8 cellular contexts compared by ENCODE assay signal in genomic region chr7:66682350-66683093, GRCh38.
DNase-seq lines count a peak whose midpoint lies in the region; ATAC-seq and TF ChIP-seq lines count a peak whose summit lies in the region.

No MANE protein-coding gene starts in this region.

- H3K36me3 Mint-ChIP-seq in stimulated activated effector memory CD8-positive, alpha-beta T cell treated with anti-CD3 and anti-CD28 coated beads, Interleukin-12 subunit alpha, Interleukin-12 subunit beta, amount 100 ng/mL, for 72 hours = peaks cover 17% of the 10 kb centered on the region

- H4K20me1 ChIP-seq in DND-41 (ENCODE audit: insufficient read depth, low read length) = no peaks in the 10 kb centered on the region

- H3K79me2 ChIP-seq in DND-41 (ENCODE audit: insufficient read depth, low read length) = peaks cover 68% of the 10 kb centered on the region

- peak overlapping the region; percentile 84 for H3K27ac ChIP-seq in DND-41 (ENCODE audit: low read length)
- H3K27ac ChIP-seq in HUES48 (ENCODE audit: low read depth, low read length) = peak overlapping the region; percentile 95
- H3K27ac ChIP-seq in angular gyrus (ENCODE audit: low read depth, low read length) = peak overlapping the region; percentile 79

- H3K4me3 ChIP-seq in DND-41 (ENCODE audit: low read depth in 1 of 2, low read length in 2 of 2) = peak overlapping the region; percentile 83 to 94
- H3K4me3 ChIP-seq in HUES48 (ENCODE audit: low read depth, low read length) = peak overlapping the region; percentile 89
- peak overlapping the region; percentile 91 for H3K4me3 ChIP-seq in iPS-18c (ENCODE audit: insufficient read depth, low read depth, low read length)

- H3K9ac ChIP-seq in DND-41 (ENCODE audit: low read depth, low read length) (peak overlapping the region; percentile 83), HUES48 (ENCODE audit: low read depth, low read length) (peak overlapping the region; percentile 57; the same call in 1 of the 2 replicates)

- H3K4me1 ChIP-seq in DND-41 (ENCODE audit: insufficient read depth, low read length) = peaks cover 25% of the 10 kb centered on the region
- H3K4me1 ChIP-seq in HUES48 (ENCODE audit: control insufficient read depth, insufficient read depth, low read length) = no peaks in the 10 kb centered on the region

- H3K27me3 ChIP-seq in DND-41 (ENCODE audit: insufficient read depth, low read length, poor library complexity) = no peaks in the 10 kb centered on the region
- no peaks in the 10 kb centered on the region for H3K27me3 ChIP-seq in HUES48 (ENCODE audit: control insufficient read depth, insufficient read depth, low read length)

- H3K9me3 ChIP-seq in DND-41 (ENCODE audit: insufficient read depth, low read length, severe bottlenecking) (no peaks in the 10 kb centered on the region), HUES48 (ENCODE audit: control insufficient read depth, insufficient read depth, low read length) (no peaks in the 10 kb centered on the region), iPS-18c (ENCODE audit: control insufficient read depth, insufficient read depth, low read length) (no peaks in the 10 kb centered on the region)

- no peaks in the 10 kb centered on the region for H3K9me3 Mint-ChIP-seq in stimulated activated effector memory CD8-positive, alpha-beta T cell treated with anti-CD3 and anti-CD28 coated beads, Interleukin-12 subunit alpha, Interleukin-12 subunit beta, amount 100 ng/mL, for 72 hours

- H3K36me3 ChIP-seq in DND-41 (ENCODE audit: insufficient read depth, low read length) (peaks cover 4% of the 10 kb centered on the region; the same call in 1 of the 2 replicates), HUES48 (ENCODE audit: control insufficient read depth, insufficient read depth, low read length) (no peaks in the 10 kb centered on the region)

- TF ChIP-seq CTCF in DND-41 (IDR thresholded peaks at IDR 0.05; ENCODE audit: borderline replicate concordance, extremely low read depth, low read length, poor library complexity, severe bottlenecking) = no peak

- peak overlapping the region; percentile 91 for H3K4me2 ChIP-seq in DND-41 (ENCODE audit: insufficient read depth, low read length)

- peaks cover 41% of the 10 kb centered on the region for H3K4me1 Mint-ChIP-seq in stimulated activated effector memory CD8-positive, alpha-beta T cell treated with anti-CD3 and anti-CD28 coated beads, Interleukin-12 subunit alpha, Interleukin-12 subunit beta, amount 100 ng/mL, for 72 hours

- ATAC-seq in DND-41 (ENCODE audit: insufficient read depth, low read depth) (peak; percentile 32), GM19467 (IDR thresholded peaks at IDR 0.05; ENCODE audit: unreplicated experiment) (peak; percentile 7)
- peak; percentile 40 for ATAC-seq in stimulated activated effector memory CD8-positive, alpha-beta T cell treated with anti-CD3 and anti-CD28 coated beads, Interleukin-12 subunit alpha, Interleukin-12 subunit beta, amount 100 ng/mL, for 72 hours

- peak overlapping the region; percentile 85 for H2AFZ ChIP-seq in DND-41 (ENCODE audit: low read depth, low read length)

- H3K27ac Mint-ChIP-seq in stimulated activated effector memory CD8-positive, alpha-beta T cell treated with anti-CD3 and anti-CD28 coated beads, Interleukin-12 subunit alpha, Interleukin-12 subunit beta, amount 100 ng/mL, for 72 hours = peak overlapping the region; percentile 93

- H3K4me3 Mint-ChIP-seq in stimulated activated effector memory CD8-positive, alpha-beta T cell treated with anti-CD3 and anti-CD28 coated beads, Interleukin-12 subunit alpha, Interleukin-12 subunit beta, amount 100 ng/mL, for 72 hours = peak overlapping the region; percentile 85

- DNase-seq in DND-41 (no peak), NK-92 (lab: John Stamatoyannopoulos, UW; ENCODE audit: unreplicated experiment) (no peak), DMS153 treated with DMSO at 0.1 percent for 48 hours (lab: John Stamatoyannopoulos, UW; ENCODE audit: unreplicated experiment) (no peak)
- no peak for DNase-seq in stimulated activated effector memory CD8-positive, alpha-beta T cell treated with anti-CD3 and anti-CD28 coated beads, Interleukin-12 subunit alpha, Interleukin-12 subunit beta, amount 100 ng/mL, for 72 hours (ENCODE audit: low spot score in 2 of 2)
